ENCODE assay signal across 26 cellular contexts in the genomic region with DNA sequence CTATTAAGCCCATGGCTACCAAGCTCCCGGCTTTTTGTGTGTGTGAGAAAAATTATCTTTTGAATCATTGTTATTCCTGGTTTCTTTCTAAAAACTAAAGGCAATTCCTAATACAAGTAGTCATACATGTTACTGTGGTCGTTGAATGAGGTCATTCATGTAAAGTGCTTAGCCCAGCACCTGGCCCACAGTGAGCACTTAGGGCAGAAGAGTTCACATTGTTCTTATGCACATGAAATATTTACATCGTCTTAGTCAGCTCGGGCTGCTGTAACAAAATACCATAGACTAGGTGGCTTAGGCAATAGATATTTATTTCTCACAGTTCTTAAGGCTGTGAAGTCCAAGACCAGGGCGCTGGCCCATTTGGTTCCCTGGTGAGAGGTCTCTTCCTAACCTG.
"Had no signal": no experiment of that assay in that cellular context is flagged by ENCODE, and none has a peak within 500 bp of the region (broad histone marks: within the 10 kb centered on the region; RNA-seq: fewer than 3 reads in every experiment).

No MANE protein-coding gene starts in this region.

- H3K27ac Mint-ChIP-seq: activated naive CD8-positive, alpha-beta T cell; natural killer cell; neural progenitor cell; type B pancreatic cell had no signal

- H3K4me3 Mint-ChIP-seq: activated naive CD8-positive, alpha-beta T cell; natural killer cell; neural progenitor cell; type B pancreatic cell had no signal

- H3K9me3 ChIP-seq: adrenal gland, ascending aorta, heart right ventricle, left lung, lower lobe of right lung, right atrium auricular region, testis, uterus had no signal

- H3K4me2 ChIP-seq: neural progenitor cell had no signal

- H3K27me3 ChIP-seq: adrenal gland, ascending aorta, brain microvascular endothelial cell, left lung, neural progenitor cell, right atrium auricular region, testis, uterus had no signal

- H2AFZ ChIP-seq: neural progenitor cell had no signal

- H3K27ac ChIP-seq: adrenal gland, ascending aorta, brain microvascular endothelial cell, heart right ventricle, left lung, lower lobe of right lung, neural progenitor cell, right atrium auricular region, spleen, testis, uterus had no signal

- H3K36me3 ChIP-seq: adrenal gland, ascending aorta, brain microvascular endothelial cell, heart right ventricle, left lung, lower lobe of right lung, neural progenitor cell, right atrium auricular region, spleen, uterus had no signal

- H3K27me3 Mint-ChIP-seq: activated naive CD8-positive, alpha-beta T cell had no signal

- DNase-seq: activated CD4-positive, alpha-beta T cell treated with anti-CD3 and anti-CD28 coated beads for 4 hours; activated CD4-positive, alpha-beta T cell treated with anti-CD3 and anti-CD28 coated beads, Interleukin-2, amount 50 U/mL, for 48 hours; activated CD4-positive, CD25-positive, alpha-beta regulatory T cell; activated CD8-positive, alpha-beta memory T cell treated with anti-CD3 and anti-CD28 coated beads for 24 hours; activated effector memory CD4-positive, alpha-beta T cell treated with Interleukin-2 at 50 U/mL for 16 hours; activated naive CD4-positive, alpha-beta T cell treated with Interleukin-2 at 50 U/mL for 16 hours; adrenal gland; brain microvascular endothelial cell; central memory CD4-positive, alpha-beta T cell; foreskin fibroblast; heart right ventricle; kidney glomerular epithelial cell; left lung; lower lobe of right lung; mesendoderm; natural killer cell; spleen; stimulated activated naive CD4-positive, alpha-beta T cell; testis; uterus had no signal

- H3K4me1 ChIP-seq: ascending aorta, neural progenitor cell, right atrium auricular region, testis, uterus had no signal

- H3K9me3 Mint-ChIP-seq: natural killer cell, neural progenitor cell, type B pancreatic cell had no signal

- H3K9ac ChIP-seq: neural progenitor cell had no signal

- FAIRE-seq: endothelial cell of umbilical vein had no signal

- H3K4me3 ChIP-seq: adrenal gland, ascending aorta, heart right ventricle, left lung, lower lobe of right lung, neural progenitor cell, right atrium auricular region, spleen, testis, uterus had no signal

- H3K36me3 Mint-ChIP-seq: natural killer cell, neural progenitor cell, type B pancreatic cell had no signal
